Comparison of ENCODE assay signal across 18 cellular contexts in the genomic region with DNA sequence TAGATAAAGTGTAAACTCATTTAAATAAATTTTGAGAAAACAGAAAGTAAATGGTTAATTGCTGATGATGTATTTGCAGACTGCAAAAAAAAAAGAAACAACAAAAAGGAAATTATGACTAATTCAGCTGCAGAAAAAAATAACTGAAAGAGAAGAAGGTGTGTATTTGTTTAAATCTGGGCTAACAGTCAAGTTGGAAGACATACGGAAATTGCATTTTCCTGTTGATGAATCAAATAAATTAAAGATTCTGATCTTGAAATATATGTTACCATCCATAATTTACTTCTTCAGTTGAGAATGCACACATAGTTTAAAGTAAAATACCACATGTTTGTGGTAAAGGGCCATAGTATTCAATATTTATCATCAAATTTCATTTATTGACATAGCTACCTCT. TPM values are rescaled to one million over a fixed set of nuclear protein-coding genes. Genes with fewer than 3 reads are reported as not detected.
DNase-seq lines count a peak whose midpoint lies in the region; ATAC-seq and TF ChIP-seq lines count a peak whose summit lies in the region.
"Had no signal": no experiment of that assay in that cellular context is flagged by ENCODE, and none has a peak within 500 bp of the region (broad histone marks: within the 10 kb centered on the region; RNA-seq: fewer than 3 reads in every experiment).

No MANE protein-coding gene starts in this region.

- H3K9ac ChIP-seq in PC-3 (ENCODE audit: low read length): no peak overlapping the region
- no peak overlapping the region for H3K9ac ChIP-seq in mammary epithelial cell (ENCODE audit: insufficient read depth, low read length)
- H3K9ac ChIP-seq: BLaER1 had no signal

- no peak for ATAC-seq in activated naive CD4-positive, alpha-beta T cell treated with anti-CD3 and anti-CD28 coated beads, Interleukin-2, amount 50 U/mL, for 72 hours
- peak; percentile 48 for ATAC-seq in PC-3

- no peak overlapping the region for H3K4me3 Mint-ChIP-seq in activated naive CD4-positive, alpha-beta T cell treated with anti-CD3 and anti-CD28 coated beads, Interleukin-2, amount 50 U/mL, for 24 hours
- H3K4me3 Mint-ChIP-seq: CD4-positive, alpha-beta memory T cell had no signal

- H3K4me3 ChIP-seq in PC-3 (ENCODE audit: low read length): no peak overlapping the region
- no peak overlapping the region for H3K4me3 ChIP-seq in fibroblast of mammary gland (ENCODE audit: control insufficient read depth, low read depth, low read length)
- H3K4me3 ChIP-seq in BE2C (ENCODE audit: low read depth, low read length): no peak overlapping the region
- H3K4me3 ChIP-seq in mammary epithelial cell (replicated peaks in 1 of 3; ENCODE audit: insufficient read depth in 1 of 3, low read depth in 2 of 3, low read length in 3 of 3): no peak overlapping the region
- H3K4me3 ChIP-seq: BLaER1 had no signal

- peak overlapping the region; percentile 84 for H3K27ac Mint-ChIP-seq in activated naive CD4-positive, alpha-beta T cell treated with anti-CD3 and anti-CD28 coated beads, Interleukin-2, amount 50 U/mL, for 24 hours
- H3K27ac Mint-ChIP-seq in activated naive CD4-positive, alpha-beta T cell treated with anti-CD3 and anti-CD28 coated beads, Interleukin-2, amount 50 U/mL, for 72 hours: no peak overlapping the region
- H3K27ac Mint-ChIP-seq: CD4-positive, alpha-beta memory T cell had no signal

- dilution Hi-C loops in mammary epithelial cell (cut with HindIII; ENCODE audit: low sequenced_read_pairs): no loop called here

- H3K4me2 ChIP-seq in PC-3 (ENCODE audit: low read length) (peak overlapping the region; percentile 32), mammary epithelial cell (ENCODE audit: insufficient read depth, low read depth, low read length) (no peak overlapping the region)
- H3K4me2 ChIP-seq: BLaER1 had no signal

- H3K27ac ChIP-seq in PC-3 (ENCODE audit: low read length) (peak overlapping the region; percentile 6; the same call in 1 of the 2 replicates), mammary epithelial cell (ENCODE audit: insufficient read depth, low read depth, low read length) (no peak overlapping the region)
- H3K27ac ChIP-seq: BLaER1 had no signal

- H3F3A ChIP-seq in PC-3 (ENCODE audit: low read length, unreplicated experiment): no peaks in the 10 kb centered on the region

- CTCF ChIA-PET in PC-3 (lab: Charles Lee): no interaction called here
- CTCF ChIA-PET in mammary epithelial cell (lab: Charles Lee; ENCODE audit: low non-redundant PET): no interaction called here

- H3K36me3 ChIP-seq in PC-3 (ENCODE audit: low read depth, low read length) (no peaks in the 10 kb centered on the region), BE2C (no peaks in the 10 kb centered on the region), mammary epithelial cell (ENCODE audit: insufficient read depth, low read length) (no peaks in the 10 kb centered on the region)
- H3K36me3 ChIP-seq: BLaER1 had no signal

- intact Hi-C loops in PC-3 (cut with micrococcal nuclease) (loop anchor here (1.0 kb wide), 1 partner anchor 73 kb away; a partner anchor contains a TSS), mammary epithelial cell (cut with micrococcal nuclease) (no loop called here)

- H3K27me3 ChIP-seq in PC-3 (ENCODE audit: low read length): no peaks in the 10 kb centered on the region
- H3K27me3 ChIP-seq in BE2C: peaks cover 14% of the 10 kb centered on the region
- H3K27me3 ChIP-seq in mammary epithelial cell (ENCODE audit: insufficient read depth, low read length): no peaks in the 10 kb centered on the region
- H3K27me3 ChIP-seq: BLaER1 had no signal

- H2AFZ ChIP-seq in PC-3 (ENCODE audit: low read length) (no peak overlapping the region), mammary epithelial cell (ENCODE audit: low read depth, low read length) (no peak overlapping the region)

- H3K4me1 ChIP-seq in PC-3 (ENCODE audit: insufficient read depth, low read length): peaks cover 35% of the 10 kb centered on the region
- no peaks in the 10 kb centered on the region for H3K4me1 ChIP-seq in BE2C
- H3K4me1 ChIP-seq in mammary epithelial cell (ENCODE audit: insufficient read depth, low read length): no peaks in the 10 kb centered on the region
- H3K4me1 ChIP-seq: BLaER1 had no signal

- no peak for DNase-seq in activated naive CD4-positive, alpha-beta T cell treated with anti-CD3 and anti-CD28 coated beads, Interleukin-2, amount 50 U/mL, for 72 hours (ENCODE audit: low spot score in 2 of 2)
- peak; percentile 63 for DNase-seq in PC-3
- DNase-seq in fibroblast of mammary gland (ENCODE audit: low read depth): peak; percentile 8
- no peak for DNase-seq in BE2C
- no peak for DNase-seq in mammary epithelial cell
- no peak for DNase-seq in activated CD8-positive, alpha-beta memory T cell treated with anti-CD3 and anti-CD28 coated beads for 24 hours
- DNase-seq in stimulated activated CD4-positive, alpha-beta T cell treated with anti-CD3 and anti-CD28 coated beads, Interleukin-4, amount 100 ng/mL, for 1 hour: no peak
- DNase-seq: CD4-positive, alpha-beta memory T cell; DMS79; KG1; NCI-H1417; NCI-H187; NCI-H2107; NCI-H524; RPMI8226; SHP77 treated with DMSO at 0.1 percent for 48 hours had no signal

- no peaks in the 10 kb centered on the region for H3K9me2 ChIP-seq in PC-3 (replicated peaks; ENCODE audit: low read length)

- TF ChIP-seq CTCF in PC-3 (conservative IDR thresholded peaks at IDR 0.05; ENCODE audit: low read depth, low read length): no peak
- no peak for TF ChIP-seq CTCF in fibroblast of mammary gland (conservative IDR thresholded peaks at IDR 0.05; ENCODE audit: control insufficient read depth, insufficient read depth, low read depth, low read length)
- no peak for TF ChIP-seq CTCF in BE2C (IDR thresholded peaks at IDR 0.05; ENCODE audit: low read depth, low read length)
- no peak for TF ChIP-seq CTCF in mammary epithelial cell (conservative IDR thresholded peaks at IDR 0.05 in 1 of 2, IDR thresholded peaks at IDR 0.05 in 1 of 2; ENCODE audit: extremely low read depth in 1 of 2, insufficient read depth in 1 of 2, low read depth in 1 of 2, low read length in 2 of 2)

- H3K4me1 Mint-ChIP-seq in activated naive CD4-positive, alpha-beta T cell treated with anti-CD3 and anti-CD28 coated beads, Interleukin-2, amount 50 U/mL, for 24 hours: no peaks in the 10 kb centered on the region
- H3K4me1 Mint-ChIP-seq: CD4-positive, alpha-beta memory T cell had no signal

- BruUV-seq in PC-3 (replicated peaks; lab: Mats Ljungman, UMichigan): no TSS peak
- BruUV-seq in mammary epithelial cell (replicated peaks; lab: Mats Ljungman, UMichigan): no TSS peak

- no peaks in the 10 kb centered on the region for H4K20me1 ChIP-seq in PC-3 (ENCODE audit: low read length)
- H4K20me1 ChIP-seq in mammary epithelial cell (ENCODE audit: insufficient read depth, low read length): no peaks in the 10 kb centered on the region
- H4K20me1 ChIP-seq: BLaER1 had no signal

- H3K9me3 ChIP-seq in PC-3 (ENCODE audit: low read length): no peaks in the 10 kb centered on the region
- H3K9me3 ChIP-seq in BE2C: no peaks in the 10 kb centered on the region
- no peaks in the 10 kb centered on the region for H3K9me3 ChIP-seq in mammary epithelial cell (replicated peaks; ENCODE audit: insufficient read depth, low read length)
- H3K9me3 ChIP-seq: BLaER1 had no signal

- in situ Hi-C loops in mammary epithelial cell (cut with MboI; ENCODE audit: low sequenced_read_pairs in 2 of 2): loop anchor here in 1 of 2 donors (10.0 kb wide), 1 partner anchor 126 kb away; no protein-coding TSS in a partner anchor

- POLR2A ChIA-PET in PC-3 (lab: Charles Lee; ENCODE audit: unreplicated experiment): interaction anchor here (0.6 kb wide), 2 partner anchors 73 to 75 kb away, joined by 4 to 22 read pairs; a partner anchor contains a TSS

- H3K36me3 Mint-ChIP-seq in activated naive CD4-positive, alpha-beta T cell treated with anti-CD3 and anti-CD28 coated beads, Interleukin-2, amount 50 U/mL, for 24 hours: no peaks in the 10 kb centered on the region
- H3K36me3 Mint-ChIP-seq in activated naive CD4-positive, alpha-beta T cell treated with anti-CD3 and anti-CD28 coated beads, Interleukin-2, amount 50 U/mL, for 72 hours: no peaks in the 10 kb centered on the region
- H3K36me3 Mint-ChIP-seq: CD4-positive, alpha-beta memory T cell had no signal

- H3K9me3 Mint-ChIP-seq in activated naive CD4-positive, alpha-beta T cell treated with anti-CD3 and anti-CD28 coated beads, Interleukin-2, amount 50 U/mL, for 24 hours: no peaks in the 10 kb centered on the region
- no peaks in the 10 kb centered on the region for H3K9me3 Mint-ChIP-seq in activated naive CD4-positive, alpha-beta T cell treated with anti-CD3 and anti-CD28 coated beads, Interleukin-2, amount 50 U/mL, for 72 hours
- H3K9me3 Mint-ChIP-seq: CD4-positive, alpha-beta memory T cell had no signal

- H3K79me2 ChIP-seq in PC-3 (ENCODE audit: low read length): no peaks in the 10 kb centered on the region
- H3K79me2 ChIP-seq in mammary epithelial cell (ENCODE audit: insufficient read depth, low read length): no peaks in the 10 kb centered on the region

- 0% methylated on average over 1 of the region's 1 CpG for WGBS in mammary epithelial cell (ENCODE audit: low coverage, missing lambda C conversion rate)

- peaks cover 6% of the 10 kb centered on the region for H3K27me3 Mint-ChIP-seq in activated naive CD4-positive, alpha-beta T cell treated with anti-CD3 and anti-CD28 coated beads, Interleukin-2, amount 50 U/mL, for 24 hours

RNA-seq across cellular contexts. Expression of a gene that starts 19.3 kb away (rescaled TPM):
- 10 to 100 TPM; 22.2 to 29.7 TPM for total RNA-seq in activated naive CD4-positive, alpha-beta T cell treated with anti-CD3 and anti-CD28 coated beads, Interleukin-2, amount 50 U/mL, for 72 hours
- total RNA-seq in PC-3 (2014; rRNA removed): 12.4 and 12.8 TPM in 2 replicates
- polyA plus RNA-seq in BE2C (2012; ENCODE audit: insufficient read depth, insufficient read length, low read depth): 7.6 TPM
- 10 to 100 TPM; 11.7 TPM for total RNA-seq in mammary epithelial cell
- polyA plus RNA-seq in mammary epithelial cell: 7.3 TPM
- 4.1 TPM for polyA minus RNA-seq in mammary epithelial cell

RNA-seq across cellular contexts. Expression of a gene that starts 57.3 kb away (rescaled TPM):
- total RNA-seq in activated naive CD4-positive, alpha-beta T cell treated with anti-CD3 and anti-CD28 coated beads, Interleukin-2, amount 50 U/mL, for 72 hours: not detected
- total RNA-seq in PC-3 (2014; rRNA removed) (1.8 and 2.2 TPM in 2 replicates), mammary epithelial cell (1 to 10 TPM; 1.7 to 2.0 TPM)
- 0.99 TPM for polyA plus RNA-seq in BE2C (2012; ENCODE audit: insufficient read depth, insufficient read length, low read depth)
- polyA plus RNA-seq in mammary epithelial cell: 1.1 TPM
- polyA minus RNA-seq in mammary epithelial cell: 1.1 TPM
- polyA plus RNA-seq: CD4-positive, alpha-beta memory T cell had no signal

Comparison
In these comparisons a context has a peak if more than half of its experiments do, and no peak if none do; other contexts are left out.
1. DNase-seq: peak in PC-3 (single experiment) and fibroblast of mammary gland (single experiment); none in activated naive CD4-positive, alpha-beta T cell treated with anti-CD3 and anti-CD28 coated beads, Interleukin-2, amount 50 U/mL, for 72 hours (0 of 2), BE2C (single experiment), mammary epithelial cell (single experiment), activated CD8-positive, alpha-beta memory T cell treated with anti-CD3 and anti-CD28 coated beads for 24 hours (single experiment) and stimulated activated CD4-positive, alpha-beta T cell treated with anti-CD3 and anti-CD28 coated beads, Interleukin-4, amount 100 ng/mL, for 1 hour (single experiment).